In the genomic region with DNA sequence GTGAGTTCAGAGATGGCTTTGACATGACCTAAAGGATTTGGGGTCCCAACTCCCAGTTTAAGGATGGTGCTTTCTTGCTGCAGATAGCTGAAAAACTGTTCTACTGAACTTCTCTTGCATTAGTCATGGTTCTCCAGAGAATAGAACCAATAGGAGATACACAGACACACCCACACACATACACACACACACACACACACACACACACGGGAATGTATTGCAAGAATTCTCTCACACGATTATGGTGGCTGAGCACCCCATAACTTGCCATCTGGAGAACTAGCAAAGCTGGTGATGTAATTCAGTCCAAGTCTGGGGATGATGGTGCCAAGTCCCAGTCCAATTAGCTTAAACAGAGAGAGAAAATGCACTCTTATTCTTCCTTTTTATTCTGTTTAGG, we compare ENCODE assay signal across 18 cellular contexts.
DNase-seq lines count a peak whose midpoint lies in the region; ATAC-seq and TF ChIP-seq lines count a peak whose summit lies in the region.
"Had no signal": no experiment of that assay in that cellular context is flagged by ENCODE, and none has a peak within 500 bp of the region (broad histone marks: within the 10 kb centered on the region; RNA-seq: fewer than 3 reads in every experiment).

No MANE protein-coding gene starts in this region.

- H3K36me3 ChIP-seq in fibroblast of lung (ENCODE audit: control insufficient read depth, insufficient read depth, low read length), result no peaks in the 10 kb centered on the region
- H3K36me3 ChIP-seq: BLaER1 had no signal

- H4K20me1 ChIP-seq in fibroblast of lung (ENCODE audit: control insufficient read depth, extremely low read depth, insufficient read depth, low read length), result no peaks in the 10 kb centered on the region
- H4K20me1 ChIP-seq: BLaER1 had no signal

- no peaks in the 10 kb centered on the region for H3K9me3 ChIP-seq in fibroblast of lung (ENCODE audit: control insufficient read depth, insufficient read depth, low read depth, low read length)
- H3K9me3 ChIP-seq: A549, BLaER1, Caco-2 had no signal

- H3K79me2 ChIP-seq in fibroblast of lung (ENCODE audit: control insufficient read depth, insufficient read depth, low read length), result no peaks in the 10 kb centered on the region

- ATAC-seq in GM18873 (IDR thresholded peaks at IDR 0.05; ENCODE audit: low FRiP score, unreplicated experiment), result no peak
- no peak for ATAC-seq in HG03469 (IDR thresholded peaks at IDR 0.05; ENCODE audit: unreplicated experiment)
- ATAC-seq: A549, HepG2 had no signal

- no peaks in the 10 kb centered on the region for H3K4me1 ChIP-seq in fibroblast of lung (ENCODE audit: control insufficient read depth, extremely low read depth, insufficient read depth, low read length)
- H3K4me1 ChIP-seq: A549, BLaER1 had no signal

- H3K27me3 ChIP-seq in fibroblast of lung (ENCODE audit: control insufficient read depth, insufficient read depth, low read length), result no peaks in the 10 kb centered on the region
- H3K27me3 ChIP-seq: BLaER1 had no signal

- no peak overlapping the region for H3K9ac ChIP-seq in fibroblast of lung (ENCODE audit: insufficient read depth, low read length)
- H3K9ac ChIP-seq: BLaER1, KMS-11 had no signal

- peak; percentile 12 for DNase-seq in EL
- peak; percentile 22 for DNase-seq in amniotic epithelial cell (ENCODE audit: low read depth)
- DNase-seq in fibroblast of lung (ENCODE audit: low read depth in 2 of 2), result peak; percentile 15 to 28
- DNase-seq in retinal pigment epithelial cell (ENCODE audit: low read depth), result peak; percentile 30
- no peak for DNase-seq in activated T-cell treated with anti-CD3 and anti-CD28 coated beads for 4 hours
- no peak for DNase-seq in SHP77 (lab: John Stamatoyannopoulos, UW)
- DNase-seq: AML-193; Caco-2; CD8-positive, alpha-beta memory T cell; DMS79 treated with DMSO at 0.1 percent for 48 hours; GOT3; H9 had no signal

- no peak overlapping the region for H3K27ac ChIP-seq in fibroblast of lung (ENCODE audit: insufficient read depth, low read length)
- H3K27ac ChIP-seq: A549, BLaER1, KMS-11 had no signal

- no peak overlapping the region for H2AFZ ChIP-seq in fibroblast of lung (ENCODE audit: low read length)

- TF ChIP-seq CTCF in fibroblast of lung (conservative IDR thresholded peaks at IDR 0.05 in 1 of 2, IDR thresholded peaks at IDR 0.05 in 1 of 2; ENCODE audit: low read depth in 1 of 2, low read length in 2 of 2), result no peak
- TF ChIP-seq CTCF in retinal pigment epithelial cell (conservative IDR thresholded peaks at IDR 0.05; ENCODE audit: low read depth, low read length), result no peak

- no peak overlapping the region for H3K4me2 ChIP-seq in fibroblast of lung (ENCODE audit: extremely low read depth, insufficient read depth, low read length)
- H3K4me2 ChIP-seq: A549, BLaER1, KMS-11 had no signal

- H3K4me3 ChIP-seq in fibroblast of lung (replicated peaks in 1 of 4; ENCODE audit: control extremely low read depth in 1 of 4, insufficient read depth in 1 of 4, low read depth in 3 of 4, low read length in 4 of 4) (no peak overlapping the region), retinal pigment epithelial cell (ENCODE audit: low read length) (no peak overlapping the region)
- H3K4me3 ChIP-seq: A549, BLaER1 had no signal

Comparison
In these comparisons a context has a peak if more than half of its experiments do, and no peak if none do; other contexts are left out.
1. DNase-seq: peak in EL (single experiment), amniotic epithelial cell (single experiment), fibroblast of lung (2 of 2) and retinal pigment epithelial cell (single experiment); none in activated T-cell treated with anti-CD3 and anti-CD28 coated beads for 4 hours (single experiment) and SHP77 (0 of 2).